14 cellular contexts compared by ENCODE assay signal in genomic region chr13:101640797-101641400, GRCh38.
DNase-seq lines count a peak whose midpoint lies in the region; ATAC-seq and TF ChIP-seq lines count a peak whose summit lies in the region.
"Had no signal": no experiment of that assay in that cellular context is flagged by ENCODE, and none has a peak within 500 bp of the region (broad histone marks: within the 10 kb centered on the region; RNA-seq: fewer than 3 reads in every experiment).

No MANE protein-coding gene starts in this region.

- H3K27ac Mint-ChIP-seq in HFFc6 (peak overlapping the region; percentile 73), T-cell (no peak overlapping the region)
- H3K27ac Mint-ChIP-seq: activated naive CD8-positive, alpha-beta T cell treated with anti-CD3 and anti-CD28 coated beads, Interleukin-2, amount 10 ng/mL, durations not matched to agents 7 days and 5 days had no signal

- no peak overlapping the region for H3K4me3 ChIP-seq in adipocyte (ENCODE audit: low read length)
- H3K4me3 ChIP-seq: testis had no signal

- H3K27me3 ChIP-seq in adipocyte (replicated peaks; ENCODE audit: control insufficient read depth, insufficient read depth, low read length): no peaks in the 10 kb centered on the region
- H3K27me3 ChIP-seq: testis had no signal

- H3K4me1 ChIP-seq in adipocyte (ENCODE audit: control insufficient read depth, insufficient read depth, low read length): peaks cover 7% of the 10 kb centered on the region
- H3K4me1 ChIP-seq: testis had no signal

- H3K9me3 Mint-ChIP-seq in HFFc6 (no peaks in the 10 kb centered on the region), T-cell (no peaks in the 10 kb centered on the region)
- H3K9me3 Mint-ChIP-seq: activated naive CD8-positive, alpha-beta T cell treated with anti-CD3 and anti-CD28 coated beads, Interleukin-2, amount 10 ng/mL, durations not matched to agents 7 days and 5 days had no signal

- no peaks in the 10 kb centered on the region for H3K9me3 ChIP-seq in adipocyte (ENCODE audit: control insufficient read depth, low read length)
- H3K9me3 ChIP-seq: testis had no signal

- no peak overlapping the region for H3K9ac ChIP-seq in adipocyte (ENCODE audit: low read length)

- peak; percentile 77 for DNase-seq in A172 (ENCODE audit: low spot score)
- peak; percentile 90 for DNase-seq in HFFc6
- DNase-seq in adipocyte (ENCODE audit: low read depth): peak; percentile 22
- peak; percentile 52 for DNase-seq in glomerular endothelial cell (ENCODE audit: extremely low read depth, low read depth, low spot score)
- no peak for DNase-seq in T-cell
- no peak for DNase-seq in G401 (ENCODE audit: low spot score)
- DNase-seq: activated naive CD8-positive, alpha-beta T cell treated with anti-CD3 and anti-CD28 coated beads, Interleukin-2, amount 10 ng/mL, durations not matched to agents 7 days and 5 days; AML-193; effector memory CD4-positive, alpha-beta T cell; NCI-H345; retina; testis had no signal

- no peak for ATAC-seq in HG02885 (IDR thresholded peaks at IDR 0.05; ENCODE audit: poor library complexity, unreplicated experiment)
- no peak for ATAC-seq in T-cell (replicated peaks in 1 of 4)
- ATAC-seq in esophagus mucosa: no peak

- no peak for TF ChIP-seq CTCF in HFFc6 (IDR thresholded peaks at IDR 0.05)

- CTCF ChIA-PET in T-cell (lab: Charles Lee): interaction anchor here in 1 of 2 donors (0.6 kb wide), 1 partner anchor 1155 kb away, joined by 3 read pairs; no protein-coding TSS in a partner anchor

- H3K4me1 Mint-ChIP-seq in HFFc6 (ENCODE audit: low read depth) (peaks cover 49% of the 10 kb centered on the region), T-cell (peaks cover 0 to 4% (median 2%) of the 10 kb centered on the region in 3 donors)
- H3K4me1 Mint-ChIP-seq: activated naive CD8-positive, alpha-beta T cell treated with anti-CD3 and anti-CD28 coated beads, Interleukin-2, amount 10 ng/mL, durations not matched to agents 7 days and 5 days had no signal

- H3K36me3 Mint-ChIP-seq in HFFc6 (ENCODE audit: low read depth) (peaks cover 6% of the 10 kb centered on the region), T-cell (no peaks in the 10 kb centered on the region)
- H3K36me3 Mint-ChIP-seq: activated naive CD8-positive, alpha-beta T cell treated with anti-CD3 and anti-CD28 coated beads, Interleukin-2, amount 10 ng/mL, durations not matched to agents 7 days and 5 days had no signal

- peak overlapping the region; percentile 60 for H3K4me3 Mint-ChIP-seq in HFFc6
- no peak overlapping the region for H3K4me3 Mint-ChIP-seq in T-cell
- H3K4me3 Mint-ChIP-seq: activated naive CD8-positive, alpha-beta T cell treated with anti-CD3 and anti-CD28 coated beads, Interleukin-2, amount 10 ng/mL, durations not matched to agents 7 days and 5 days had no signal

- peaks cover 5% of the 10 kb centered on the region; the same call in 1 of the 2 replicates for H3K27me3 Mint-ChIP-seq in HFFc6 (ENCODE audit: insufficient read depth)
- peaks cover 8 to 10% of the 10 kb centered on the region in 2 donors for H3K27me3 Mint-ChIP-seq in T-cell

- H3K36me3 ChIP-seq in adipocyte (ENCODE audit: control insufficient read depth, insufficient read depth, low read length, severe bottlenecking): no peaks in the 10 kb centered on the region

- in situ Hi-C loops in G401 (cut with HindIII; ENCODE audit: low sequenced_read_pairs): no loop called here

- POLR2A ChIA-PET in T-cell (lab: Charles Lee): no interaction called here

Comparison
In these comparisons a context has a peak if more than half of its experiments do, and no peak if none do; other contexts are left out.
1. DNase-seq: peak in A172 (single experiment), HFFc6 (single experiment), adipocyte (single experiment) and glomerular endothelial cell (single experiment); none in T-cell (0 of 34) and G401 (single experiment).